Comparison of ENCODE assay signal across 1 cellular context in the genomic region with DNA sequence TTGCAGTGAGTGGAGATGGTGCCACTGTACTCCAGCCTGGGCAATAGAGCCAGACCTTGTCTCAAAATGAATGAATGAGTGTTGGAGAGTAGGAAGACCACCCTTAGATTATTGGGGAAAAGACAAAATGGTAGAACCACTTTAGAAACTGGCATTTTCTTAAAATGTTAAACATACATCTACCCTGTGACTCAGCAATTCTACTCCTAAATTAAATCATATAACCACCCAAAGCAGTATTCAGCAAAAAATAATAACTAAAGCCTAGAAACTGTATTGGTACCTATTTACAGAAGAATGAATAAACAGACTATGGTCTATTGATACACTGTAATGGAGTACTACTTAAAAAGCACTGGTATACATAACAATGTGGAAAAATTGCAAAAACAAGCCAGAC.
TF ChIP-seq lines count a peak whose summit lies in the region.

No MANE protein-coding gene starts in this region.

TF ChIP-seq in GM23338, 12 proteins besides CTCF, POLR2A, EP300 and RAD21 (continued from another document):
- TF ChIP-seq, protein P1, sequence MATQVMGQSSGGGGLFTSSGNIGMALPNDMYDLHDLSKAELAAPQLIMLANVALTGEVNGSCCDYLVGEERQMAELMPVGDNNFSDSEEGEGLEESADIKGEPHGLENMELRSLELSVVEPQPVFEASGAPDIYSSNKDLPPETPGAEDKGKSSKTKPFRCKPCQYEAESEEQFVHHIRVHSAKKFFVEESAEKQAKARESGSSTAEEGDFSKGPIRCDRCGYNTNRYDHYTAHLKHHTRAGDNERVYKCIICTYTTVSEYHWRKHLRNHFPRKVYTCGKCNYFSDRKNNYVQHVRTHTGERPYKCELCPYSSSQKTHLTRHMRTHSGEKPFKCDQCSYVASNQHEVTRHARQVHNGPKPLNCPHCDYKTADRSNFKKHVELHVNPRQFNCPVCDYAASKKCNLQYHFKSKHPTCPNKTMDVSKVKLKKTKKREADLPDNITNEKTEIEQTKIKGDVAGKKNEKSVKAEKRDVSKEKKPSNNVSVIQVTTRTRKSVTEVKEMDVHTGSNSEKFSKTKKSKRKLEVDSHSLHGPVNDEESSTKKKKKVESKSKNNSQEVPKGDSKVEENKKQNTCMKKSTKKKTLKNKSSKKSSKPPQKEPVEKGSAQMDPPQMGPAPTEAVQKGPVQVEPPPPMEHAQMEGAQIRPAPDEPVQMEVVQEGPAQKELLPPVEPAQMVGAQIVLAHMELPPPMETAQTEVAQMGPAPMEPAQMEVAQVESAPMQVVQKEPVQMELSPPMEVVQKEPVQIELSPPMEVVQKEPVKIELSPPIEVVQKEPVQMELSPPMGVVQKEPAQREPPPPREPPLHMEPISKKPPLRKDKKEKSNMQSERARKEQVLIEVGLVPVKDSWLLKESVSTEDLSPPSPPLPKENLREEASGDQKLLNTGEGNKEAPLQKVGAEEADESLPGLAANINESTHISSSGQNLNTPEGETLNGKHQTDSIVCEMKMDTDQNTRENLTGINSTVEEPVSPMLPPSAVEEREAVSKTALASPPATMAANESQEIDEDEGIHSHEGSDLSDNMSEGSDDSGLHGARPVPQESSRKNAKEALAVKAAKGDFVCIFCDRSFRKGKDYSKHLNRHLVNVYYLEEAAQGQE (IDR thresholded peaks at IDR 0.05; ENCODE audit: unreplicated experiment) = no peak
